34 cellular contexts compared by ENCODE assay signal in genomic region chr13:91058919-91059318, GRCh38.
"Had no signal": no experiment of that assay in that cellular context is flagged by ENCODE, and none has a peak within 500 bp of the region (broad histone marks: within the 10 kb centered on the region; RNA-seq: fewer than 3 reads in every experiment).

No MANE protein-coding gene starts in this region.

- H3K36me3 ChIP-seq: MG63 had no signal

- H3K9me3 ChIP-seq: MG63 had no signal

- DNase-seq: Karpas-422, Kasumi-1, MG63, MM.1S, MV-4-11, NCI-H1048, NCI-H1092, NCI-H1092 treated with DMSO at 0.1 percent for 48 hours, NCI-H1105, NCI-H1105 treated with DMSO at 0.1 percent for 48 hours, NCI-H1417, NCI-H1417 treated with DMSO at 0.1 percent for 48 hours, NCI-H1436, NCI-H1436 treated with DMSO at 0.1 percent for 48 hours, NCI-H146, NCI-H1694, NCI-H1694 treated with DMSO at 0.1 percent for 48 hours, NCI-H187, NCI-H187 treated with DMSO at 0.1 percent for 48 hours, NCI-H1930, NCI-H2029, NCI-H2029 treated with DMSO at 0.1 percent for 48 hours, NCI-H2081, NCI-H2081 treated with DMSO at 0.1 percent for 48 hours, NCI-H2107, NCI-H2171, NCI-H2171 treated with DMSO at 0.1 percent for 48 hours, NCI-H2227 treated with DMSO at 0.1 percent for 48 hours, NCI-H226, NCI-H345, NCI-H446, NCI-H446 treated with DMSO at 0.1 percent for 48 hours, NCI-H510A had no signal

- H3K4me2 ChIP-seq: KMS-11 had no signal

- H3K4me3 ChIP-seq: MG63 had no signal

- H3K27me3 ChIP-seq: MG63 had no signal

- H3K9ac ChIP-seq: KMS-11 had no signal

- H3K27ac ChIP-seq: KMS-11 had no signal
